1 cellular context compared by ENCODE assay signal in the genomic region with DNA sequence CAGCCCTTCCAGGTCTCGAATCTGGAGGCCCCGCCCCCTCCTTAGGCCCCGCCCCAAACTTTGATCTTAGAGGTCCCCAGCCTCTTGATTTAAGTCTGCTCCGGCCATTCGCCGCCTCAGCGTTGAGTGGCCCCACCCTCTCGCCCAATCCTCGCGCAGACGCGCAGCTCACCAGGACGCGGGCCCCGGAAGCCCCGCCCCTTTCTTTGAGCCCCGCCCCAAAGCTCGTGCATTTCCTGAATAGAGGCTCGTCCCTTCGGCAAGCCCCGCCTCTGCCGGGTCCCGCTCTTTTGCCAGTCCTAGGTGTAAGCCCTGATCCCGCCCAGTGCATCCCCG.
TF ChIP-seq lines count a peak whose summit lies in the region.

No MANE protein-coding gene starts in this region.

TF ChIP-seq in IMR-90, 13 proteins besides CTCF, POLR2A, EP300 and RAD21:
- TF ChIP-seq CHD1 (IDR thresholded peaks at IDR 0.05; ENCODE audit: low read depth, low read length) (no peak), MXI1 (IDR thresholded peaks at IDR 0.05; ENCODE audit: borderline replicate concordance, low read depth, low read length) (peak; percentile 32; the same call in 1 of the 2 replicates), FOS (IDR thresholded peaks at IDR 0.05; ENCODE audit: low read depth, low read length) (no peak), NFE2L2 (IDR thresholded peaks at IDR 0.05; ENCODE audit: low read depth, low read length) (no peak), BHLHE40 (IDR thresholded peaks at IDR 0.05; ENCODE audit: low read depth, low read length) (0 out of 2 replicates have a peak, but pooled peaks have one; percentile 3), CEBPB (IDR thresholded peaks at IDR 0.05; ENCODE audit: low read depth, low read length) (no peak), MAZ (IDR thresholded peaks at IDR 0.05; ENCODE audit: borderline replicate concordance, low read depth, low read length) (0 out of 2 replicates have a peak, but pooled peaks have one; percentile 13), RCOR1 (IDR thresholded peaks at IDR 0.05; ENCODE audit: insufficient replicate concordance, low read length) (no peak), SMC3 (IDR thresholded peaks at IDR 0.05; ENCODE audit: low read depth, low read length) (no peak), RFX5 (IDR thresholded peaks at IDR 0.05; ENCODE audit: low read depth, low read length) (no peak), MAFK (IDR thresholded peaks at IDR 0.05; ENCODE audit: low read depth, low read length) (no peak)
- TF ChIP-seq, protein P1, sequence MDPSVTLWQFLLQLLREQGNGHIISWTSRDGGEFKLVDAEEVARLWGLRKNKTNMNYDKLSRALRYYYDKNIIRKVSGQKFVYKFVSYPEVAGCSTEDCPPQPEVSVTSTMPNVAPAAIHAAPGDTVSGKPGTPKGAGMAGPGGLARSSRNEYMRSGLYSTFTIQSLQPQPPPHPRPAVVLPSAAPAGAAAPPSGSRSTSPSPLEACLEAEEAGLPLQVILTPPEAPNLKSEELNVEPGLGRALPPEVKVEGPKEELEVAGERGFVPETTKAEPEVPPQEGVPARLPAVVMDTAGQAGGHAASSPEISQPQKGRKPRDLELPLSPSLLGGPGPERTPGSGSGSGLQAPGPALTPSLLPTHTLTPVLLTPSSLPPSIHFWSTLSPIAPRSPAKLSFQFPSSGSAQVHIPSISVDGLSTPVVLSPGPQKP (IDR thresholded peaks at IDR 0.05; ENCODE audit: borderline replicate concordance, low read depth, low read length): no peak
- TF ChIP-seq, protein P2, sequence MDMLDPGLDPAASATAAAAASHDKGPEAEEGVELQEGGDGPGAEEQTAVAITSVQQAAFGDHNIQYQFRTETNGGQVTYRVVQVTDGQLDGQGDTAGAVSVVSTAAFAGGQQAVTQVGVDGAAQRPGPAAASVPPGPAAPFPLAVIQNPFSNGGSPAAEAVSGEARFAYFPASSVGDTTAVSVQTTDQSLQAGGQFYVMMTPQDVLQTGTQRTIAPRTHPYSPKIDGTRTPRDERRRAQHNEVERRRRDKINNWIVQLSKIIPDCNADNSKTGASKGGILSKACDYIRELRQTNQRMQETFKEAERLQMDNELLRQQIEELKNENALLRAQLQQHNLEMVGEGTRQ (IDR thresholded peaks at IDR 0.05; ENCODE audit: low read depth, low read length): no peak
